Comparison of ENCODE assay signal across 3 cellular contexts in genomic region chr10:51993475-51993874, GRCh38.
"Had no signal": no experiment of that assay in that cellular context is flagged by ENCODE, and none has a peak within 500 bp of the region (broad histone marks: within the 10 kb centered on the region; RNA-seq: fewer than 3 reads in every experiment).

No MANE protein-coding gene starts in this region.

- ATAC-seq: GM12878 had no signal

- H3K4me3 ChIP-seq: GM12878 had no signal

- DNase-seq: GDM1, GF-D8 had no signal
